ENCODE assay signal across 1 cellular context in the genomic region with DNA sequence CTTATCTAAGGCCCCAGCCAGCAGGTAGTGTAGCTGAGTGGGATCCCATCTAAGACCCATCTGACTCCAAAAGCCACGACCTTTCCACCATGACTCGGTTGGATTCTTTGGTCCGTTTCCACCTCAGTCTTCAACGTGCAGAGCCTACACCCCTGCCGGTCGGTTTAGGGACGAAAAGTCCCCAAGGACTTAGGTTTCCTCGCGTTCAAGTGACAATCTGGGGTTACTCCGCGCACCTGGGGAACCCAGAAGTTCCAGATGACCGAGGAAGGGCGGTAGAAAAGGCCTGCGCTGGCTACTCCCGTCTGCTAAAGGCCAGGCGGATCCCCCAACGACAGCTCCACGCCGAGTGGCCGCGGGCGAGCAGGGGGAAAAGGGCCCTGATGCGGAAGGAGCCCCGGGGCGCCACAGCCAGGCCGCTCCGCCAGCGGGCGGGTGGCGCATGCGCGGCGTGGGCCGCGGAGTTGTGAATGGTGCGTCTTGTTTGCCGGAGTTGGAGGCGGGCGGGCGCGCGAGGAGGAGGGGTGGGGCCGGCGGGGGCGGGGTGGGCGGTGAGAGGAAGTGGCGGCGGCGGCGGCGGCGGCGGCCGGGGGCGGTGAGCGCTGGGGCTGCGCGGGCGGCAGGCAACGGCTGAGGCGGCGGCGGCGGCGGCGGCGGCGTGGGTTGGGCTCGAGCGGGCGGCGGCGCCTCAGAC.
TF ChIP-seq lines count a peak whose summit lies in the region.

A gene (plus strand): TSS at position 595 of the 694 bp plus-strand sequence. CDS start 259 bp downstream, outside the sequence.

TF ChIP-seq in HepG2, 621 proteins besides CTCF, POLR2A, EP300 and RAD21 (continued from another document and continues in another):
- TF ChIP-seq, protein P1, sequence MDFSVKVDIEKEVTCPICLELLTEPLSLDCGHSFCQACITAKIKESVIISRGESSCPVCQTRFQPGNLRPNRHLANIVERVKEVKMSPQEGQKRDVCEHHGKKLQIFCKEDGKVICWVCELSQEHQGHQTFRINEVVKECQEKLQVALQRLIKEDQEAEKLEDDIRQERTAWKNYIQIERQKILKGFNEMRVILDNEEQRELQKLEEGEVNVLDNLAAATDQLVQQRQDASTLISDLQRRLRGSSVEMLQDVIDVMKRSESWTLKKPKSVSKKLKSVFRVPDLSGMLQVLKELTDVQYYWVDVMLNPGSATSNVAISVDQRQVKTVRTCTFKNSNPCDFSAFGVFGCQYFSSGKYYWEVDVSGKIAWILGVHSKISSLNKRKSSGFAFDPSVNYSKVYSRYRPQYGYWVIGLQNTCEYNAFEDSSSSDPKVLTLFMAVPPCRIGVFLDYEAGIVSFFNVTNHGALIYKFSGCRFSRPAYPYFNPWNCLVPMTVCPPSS (IDR thresholded peaks at IDR 0.05), result no peak
- TF ChIP-seq, protein P2, sequence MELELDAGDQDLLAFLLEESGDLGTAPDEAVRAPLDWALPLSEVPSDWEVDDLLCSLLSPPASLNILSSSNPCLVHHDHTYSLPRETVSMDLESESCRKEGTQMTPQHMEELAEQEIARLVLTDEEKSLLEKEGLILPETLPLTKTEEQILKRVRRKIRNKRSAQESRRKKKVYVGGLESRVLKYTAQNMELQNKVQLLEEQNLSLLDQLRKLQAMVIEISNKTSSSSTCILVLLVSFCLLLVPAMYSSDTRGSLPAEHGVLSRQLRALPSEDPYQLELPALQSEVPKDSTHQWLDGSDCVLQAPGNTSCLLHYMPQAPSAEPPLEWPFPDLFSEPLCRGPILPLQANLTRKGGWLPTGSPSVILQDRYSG (CRISPR knock-in tag; IDR thresholded peaks at IDR 0.05), result no peak
- TF ChIP-seq MATR3 (CRISPR knock-in tag; IDR thresholded peaks at IDR 0.05) (no peak), TARDBP (CRISPR knock-in tag; IDR thresholded peaks at IDR 0.05) (0 out of 2 replicates have a peak, but pooled peaks have one; percentile 40), SIX4 (CRISPR knock-in tag; IDR thresholded peaks at IDR 0.05) (peak; percentile 33; the same call in 1 of the 2 replicates), PRMT3 (CRISPR knock-in tag; IDR thresholded peaks at IDR 0.05; ENCODE audit: borderline replicate concordance, low read depth) (no peak), ZKSCAN1 (IDR thresholded peaks at IDR 0.05; ENCODE audit: low read length) (peak; percentile 44; the same call in 1 of the 2 replicates), SMC3 (IDR thresholded peaks at IDR 0.05; ENCODE audit: low read length) (no peak), ZNF329 (CRISPR knock-in tag; IDR thresholded peaks at IDR 0.05; ENCODE audit: low read depth) (0 out of 2 replicates have a peak, but pooled peaks have one; percentile 36), ZNF839 (CRISPR knock-in tag; IDR thresholded peaks at IDR 0.05; ENCODE audit: borderline replicate concordance) (0 out of 2 replicates have a peak, but pooled peaks have one; percentile 63), CENPT (CRISPR knock-in tag; IDR thresholded peaks at IDR 0.05; ENCODE audit: low read depth) (no peak), RARG (CRISPR knock-in tag; IDR thresholded peaks at IDR 0.05; ENCODE audit: low read depth) (no peak; the same call in 1 of the 2 replicates), ZNF546 (CRISPR knock-in tag; conservative IDR thresholded peaks at IDR 0.05) (peak; percentile 30; the same call in 1 of the 2 replicates), HOXA9 (CRISPR knock-in tag; IDR thresholded peaks at IDR 0.05; ENCODE audit: borderline replicate concordance) (peak; percentile 60; the same call in 1 of the 2 replicates), KDM6A (CRISPR knock-in tag; IDR thresholded peaks at IDR 0.05; ENCODE audit: low read depth) (no peak), HOXA7 (CRISPR knock-in tag; IDR thresholded peaks at IDR 0.05) (no peak), ZFP36L1 (CRISPR knock-in tag; IDR thresholded peaks at IDR 0.05) (peak; percentile 83), MYNN (CRISPR knock-in tag; IDR thresholded peaks at IDR 0.05; ENCODE audit: low read depth) (0 out of 2 replicates have a peak, but pooled peaks have one; percentile 78), MEIS1 (CRISPR knock-in tag; IDR thresholded peaks at IDR 0.05; ENCODE audit: borderline replicate concordance) (0 out of 2 replicates have a peak, but pooled peaks have one; percentile 23), IRF2 (CRISPR knock-in tag; IDR thresholded peaks at IDR 0.05) (peak; percentile 63; the same call in 1 of the 2 replicates), DPF2 (CRISPR knock-in tag; IDR thresholded peaks at IDR 0.05; ENCODE audit: borderline replicate concordance, low read depth) (no peak), FOXK1 (CRISPR knock-in tag; IDR thresholded peaks at IDR 0.05; ENCODE audit: borderline replicate concordance, low read depth) (peak; percentile 28; the same call in 1 of the 2 replicates), ZNF34 (CRISPR knock-in tag; IDR thresholded peaks at IDR 0.05; ENCODE audit: borderline replicate concordance) (peak; percentile 93), GLI4 (CRISPR knock-in tag; IDR thresholded peaks at IDR 0.05; ENCODE audit: borderline replicate concordance) (0 out of 2 replicates have a peak, but pooled peaks have one; percentile 85), HMG20A (CRISPR knock-in tag; IDR thresholded peaks at IDR 0.05; ENCODE audit: borderline replicate concordance) (no peak), ZNF549 (CRISPR knock-in tag; IDR thresholded peaks at IDR 0.05) (no peak), ZNF225 (CRISPR knock-in tag; IDR thresholded peaks at IDR 0.05) (peak; percentile 80; the same call in 1 of the 2 replicates), ATF1 (CRISPR knock-in tag; IDR thresholded peaks at IDR 0.05) (no peak), SMYD3 (CRISPR knock-in tag; IDR thresholded peaks at IDR 0.05) (no peak), ZNF879 (CRISPR knock-in tag; IDR thresholded peaks at IDR 0.05) (0 out of 2 replicates have a peak, but pooled peaks have one; percentile 5), CEBPG (CRISPR knock-in tag; IDR thresholded peaks at IDR 0.05) (no peak; the same call in 1 of the 2 replicates), XRCC5 (optimal IDR thresholded peaks at IDR 0.05; ENCODE audit: low read length) (peak; percentile 85), RCOR2 (CRISPR knock-in tag; IDR thresholded peaks at IDR 0.05) (peak; percentile 63), SMARCE1 (IDR thresholded peaks at IDR 0.05; ENCODE audit: borderline replicate concordance) (no peak), ZNF7 (CRISPR knock-in tag; IDR thresholded peaks at IDR 0.05) (no peak), CBX5 (CRISPR knock-in tag; IDR thresholded peaks at IDR 0.05; ENCODE audit: borderline replicate concordance) (peak; percentile 75; the same call in 1 of the 2 replicates), ERF (CRISPR knock-in tag; IDR thresholded peaks at IDR 0.05) (peak; percentile 79), ZMYM2 (CRISPR knock-in tag; IDR thresholded peaks at IDR 0.05) (no peak), ZNF460 (CRISPR knock-in tag; IDR thresholded peaks at IDR 0.05; ENCODE audit: borderline replicate concordance) (no peak; the same call in 1 of the 2 replicates), KMT2B (CRISPR knock-in tag; IDR thresholded peaks at IDR 0.05) (peak; percentile 71; the same call in 1 of the 2 replicates), ZFX (CRISPR knock-in tag; IDR thresholded peaks at IDR 0.05; ENCODE audit: low read depth) (peak; percentile 98), ZNF660 (CRISPR knock-in tag; IDR thresholded peaks at IDR 0.05; ENCODE audit: borderline replicate concordance, low read depth) (no peak), PAF1 (CRISPR knock-in tag; IDR thresholded peaks at IDR 0.05) (no peak), ZNF747 (CRISPR knock-in tag; IDR thresholded peaks at IDR 0.05; ENCODE audit: borderline replicate concordance) (peak; percentile 93)
- TF ChIP-seq, protein P3, sequence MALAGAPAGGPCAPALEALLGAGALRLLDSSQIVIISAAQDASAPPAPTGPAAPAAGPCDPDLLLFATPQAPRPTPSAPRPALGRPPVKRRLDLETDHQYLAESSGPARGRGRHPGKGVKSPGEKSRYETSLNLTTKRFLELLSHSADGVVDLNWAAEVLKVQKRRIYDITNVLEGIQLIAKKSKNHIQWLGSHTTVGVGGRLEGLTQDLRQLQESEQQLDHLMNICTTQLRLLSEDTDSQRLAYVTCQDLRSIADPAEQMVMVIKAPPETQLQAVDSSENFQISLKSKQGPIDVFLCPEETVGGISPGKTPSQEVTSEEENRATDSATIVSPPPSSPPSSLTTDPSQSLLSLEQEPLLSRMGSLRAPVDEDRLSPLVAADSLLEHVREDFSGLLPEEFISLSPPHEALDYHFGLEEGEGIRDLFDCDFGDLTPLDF (CRISPR knock-in tag; IDR thresholded peaks at IDR 0.05), result no peak; the same call in 1 of the 2 replicates
- TF ChIP-seq, protein P4, sequence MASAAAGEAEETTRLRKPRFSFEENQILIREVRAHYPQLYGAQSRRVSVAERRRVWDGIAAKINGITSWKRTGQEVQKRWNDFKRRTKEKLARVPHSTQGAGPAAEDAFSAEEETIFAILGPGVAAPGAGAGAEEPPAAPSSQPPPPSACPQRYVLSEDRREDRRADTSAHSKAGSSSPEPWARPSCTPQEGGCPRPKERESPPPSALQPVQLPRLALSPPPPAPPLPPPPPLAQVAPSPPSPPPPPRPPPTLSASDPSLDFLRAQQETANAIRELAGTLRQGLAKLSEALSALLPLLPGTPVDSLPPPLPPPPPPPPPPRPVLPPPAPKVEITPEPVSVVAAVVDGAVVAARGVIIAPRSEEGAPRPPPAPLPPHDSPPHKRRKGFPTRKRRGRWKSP (CRISPR knock-in tag; IDR thresholded peaks at IDR 0.05), result peak; percentile 55
- TF ChIP-seq, protein P5, sequence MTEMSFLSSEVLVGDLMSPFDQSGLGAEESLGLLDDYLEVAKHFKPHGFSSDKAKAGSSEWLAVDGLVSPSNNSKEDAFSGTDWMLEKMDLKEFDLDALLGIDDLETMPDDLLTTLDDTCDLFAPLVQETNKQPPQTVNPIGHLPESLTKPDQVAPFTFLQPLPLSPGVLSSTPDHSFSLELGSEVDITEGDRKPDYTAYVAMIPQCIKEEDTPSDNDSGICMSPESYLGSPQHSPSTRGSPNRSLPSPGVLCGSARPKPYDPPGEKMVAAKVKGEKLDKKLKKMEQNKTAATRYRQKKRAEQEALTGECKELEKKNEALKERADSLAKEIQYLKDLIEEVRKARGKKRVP (CRISPR knock-in tag; IDR thresholded peaks at IDR 0.05), result 0 out of 4 replicates have a peak, but pooled peaks of 1 of the 2 experiments have one; percentile 15
- TF ChIP-seq, protein P6, sequence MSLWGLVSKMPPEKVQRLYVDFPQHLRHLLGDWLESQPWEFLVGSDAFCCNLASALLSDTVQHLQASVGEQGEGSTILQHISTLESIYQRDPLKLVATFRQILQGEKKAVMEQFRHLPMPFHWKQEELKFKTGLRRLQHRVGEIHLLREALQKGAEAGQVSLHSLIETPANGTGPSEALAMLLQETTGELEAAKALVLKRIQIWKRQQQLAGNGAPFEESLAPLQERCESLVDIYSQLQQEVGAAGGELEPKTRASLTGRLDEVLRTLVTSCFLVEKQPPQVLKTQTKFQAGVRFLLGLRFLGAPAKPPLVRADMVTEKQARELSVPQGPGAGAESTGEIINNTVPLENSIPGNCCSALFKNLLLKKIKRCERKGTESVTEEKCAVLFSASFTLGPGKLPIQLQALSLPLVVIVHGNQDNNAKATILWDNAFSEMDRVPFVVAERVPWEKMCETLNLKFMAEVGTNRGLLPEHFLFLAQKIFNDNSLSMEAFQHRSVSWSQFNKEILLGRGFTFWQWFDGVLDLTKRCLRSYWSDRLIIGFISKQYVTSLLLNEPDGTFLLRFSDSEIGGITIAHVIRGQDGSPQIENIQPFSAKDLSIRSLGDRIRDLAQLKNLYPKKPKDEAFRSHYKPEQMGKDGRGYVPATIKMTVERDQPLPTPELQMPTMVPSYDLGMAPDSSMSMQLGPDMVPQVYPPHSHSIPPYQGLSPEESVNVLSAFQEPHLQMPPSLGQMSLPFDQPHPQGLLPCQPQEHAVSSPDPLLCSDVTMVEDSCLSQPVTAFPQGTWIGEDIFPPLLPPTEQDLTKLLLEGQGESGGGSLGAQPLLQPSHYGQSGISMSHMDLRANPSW (CRISPR knock-in tag; IDR thresholded peaks at IDR 0.05; ENCODE audit: borderline replicate concordance), result no peak
- TF ChIP-seq, protein P7, sequence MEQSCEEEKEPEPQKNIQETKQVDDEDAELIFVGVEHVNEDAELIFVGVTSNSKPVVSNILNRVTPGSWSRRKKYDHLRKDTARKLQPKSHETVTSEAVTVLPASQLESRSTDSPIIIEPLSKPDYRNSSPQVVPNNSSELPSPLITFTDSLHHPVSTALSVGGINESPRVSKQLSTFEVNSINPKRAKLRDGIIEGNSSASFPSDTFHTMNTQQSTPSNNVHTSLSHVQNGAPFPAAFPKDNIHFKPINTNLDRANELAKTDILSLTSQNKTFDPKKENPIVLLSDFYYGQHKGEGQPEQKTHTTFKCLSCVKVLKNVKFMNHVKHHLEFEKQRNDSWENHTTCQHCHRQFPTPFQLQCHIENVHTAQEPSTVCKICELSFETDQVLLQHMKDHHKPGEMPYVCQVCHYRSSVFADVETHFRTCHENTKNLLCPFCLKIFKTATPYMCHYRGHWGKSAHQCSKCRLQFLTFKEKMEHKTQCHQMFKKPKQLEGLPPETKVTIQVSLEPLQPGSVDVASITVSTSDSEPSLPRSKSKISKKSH (CRISPR knock-in tag; IDR thresholded peaks at IDR 0.05; ENCODE audit: borderline replicate concordance), result peak; percentile 98
- TF ChIP-seq, protein P8, sequence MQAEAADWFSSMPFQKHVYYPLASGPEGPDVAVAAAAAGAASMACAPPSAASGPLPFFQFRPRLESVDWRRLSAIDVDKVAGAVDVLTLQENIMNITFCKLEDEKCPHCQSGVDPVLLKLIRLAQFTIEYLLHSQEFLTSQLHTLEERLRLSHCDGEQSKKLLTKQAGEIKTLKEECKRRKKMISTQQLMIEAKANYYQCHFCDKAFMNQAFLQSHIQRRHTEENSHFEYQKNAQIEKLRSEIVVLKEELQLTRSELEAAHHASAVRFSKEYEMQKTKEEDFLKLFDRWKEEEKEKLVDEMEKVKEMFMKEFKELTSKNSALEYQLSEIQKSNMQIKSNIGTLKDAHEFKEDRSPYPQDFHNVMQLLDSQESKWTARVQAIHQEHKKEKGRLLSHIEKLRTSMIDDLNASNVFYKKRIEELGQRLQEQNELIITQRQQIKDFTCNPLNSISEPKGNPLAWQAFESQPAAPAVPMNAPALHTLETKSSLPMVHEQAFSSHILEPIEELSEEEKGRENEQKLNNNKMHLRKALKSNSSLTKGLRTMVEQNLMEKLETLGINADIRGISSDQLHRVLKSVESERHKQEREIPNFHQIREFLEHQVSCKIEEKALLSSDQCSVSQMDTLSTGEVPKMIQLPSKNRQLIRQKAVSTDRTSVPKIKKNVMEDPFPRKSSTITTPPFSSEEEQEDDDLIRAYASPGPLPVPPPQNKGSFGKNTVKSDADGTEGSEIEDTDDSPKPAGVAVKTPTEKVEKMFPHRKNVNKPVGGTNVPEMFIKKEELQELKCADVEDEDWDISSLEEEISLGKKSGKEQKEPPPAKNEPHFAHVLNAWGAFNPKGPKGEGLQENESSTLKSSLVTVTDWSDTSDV (CRISPR knock-in tag; IDR thresholded peaks at IDR 0.05), result peak; percentile 78; the same call in 1 of the 2 replicates
- TF ChIP-seq, protein P9, sequence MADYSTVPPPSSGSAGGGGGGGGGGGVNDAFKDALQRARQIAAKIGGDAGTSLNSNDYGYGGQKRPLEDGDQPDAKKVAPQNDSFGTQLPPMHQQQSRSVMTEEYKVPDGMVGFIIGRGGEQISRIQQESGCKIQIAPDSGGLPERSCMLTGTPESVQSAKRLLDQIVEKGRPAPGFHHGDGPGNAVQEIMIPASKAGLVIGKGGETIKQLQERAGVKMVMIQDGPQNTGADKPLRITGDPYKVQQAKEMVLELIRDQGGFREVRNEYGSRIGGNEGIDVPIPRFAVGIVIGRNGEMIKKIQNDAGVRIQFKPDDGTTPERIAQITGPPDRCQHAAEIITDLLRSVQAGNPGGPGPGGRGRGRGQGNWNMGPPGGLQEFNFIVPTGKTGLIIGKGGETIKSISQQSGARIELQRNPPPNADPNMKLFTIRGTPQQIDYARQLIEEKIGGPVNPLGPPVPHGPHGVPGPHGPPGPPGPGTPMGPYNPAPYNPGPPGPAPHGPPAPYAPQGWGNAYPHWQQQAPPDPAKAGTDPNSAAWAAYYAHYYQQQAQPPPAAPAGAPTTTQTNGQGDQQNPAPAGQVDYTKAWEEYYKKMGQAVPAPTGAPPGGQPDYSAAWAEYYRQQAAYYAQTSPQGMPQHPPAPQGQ (CRISPR knock-in tag; IDR thresholded peaks at IDR 0.05; ENCODE audit: borderline replicate concordance), result no peak
